In genomic region chr1:245277276-245277675, GRCh38 we compare ENCODE assay signal across 13 cellular contexts.
A peak's percentile ranks its signal among the peaks of the same experiment; 100 is the strongest.
DNase-seq lines count a peak whose midpoint lies in the region; ATAC-seq and TF ChIP-seq lines count a peak whose summit lies in the region.
"Had no signal": no experiment of that assay in that cellular context is flagged by ENCODE, and none has a peak within 500 bp of the region (broad histone marks: within the 10 kb centered on the region; RNA-seq: fewer than 3 reads in every experiment).

No MANE protein-coding gene starts in this region.

- H3K27ac ChIP-seq in SU-DHL-6 (ENCODE audit: low read depth, low read length) (no peak overlapping the region), left lung (no peak overlapping the region)
- H3K27ac ChIP-seq: left ventricle myocardium inferior, parathyroid adenoma had no signal

- no peaks in the 10 kb centered on the region for H3K9me2 ChIP-seq in SU-DHL-6 (replicated peaks; ENCODE audit: insufficient read depth, low read length)

- no peaks in the 10 kb centered on the region for H3K36me3 ChIP-seq in SU-DHL-6 (ENCODE audit: low read length)
- H3K36me3 ChIP-seq in left lung = no peaks in the 10 kb centered on the region
- H3K36me3 ChIP-seq: left ventricle myocardium inferior had no signal

- H3K4me3 ChIP-seq in HFF-Myc (replicated peaks; ENCODE audit: low read depth, low read length) (no peak overlapping the region), SU-DHL-6 (ENCODE audit: insufficient read depth, low read length, poor library complexity, severe bottlenecking) (no peak overlapping the region), left lung (no peak overlapping the region)
- H3K4me3 ChIP-seq: left ventricle myocardium inferior had no signal

- no peak overlapping the region for H3K9ac ChIP-seq in SU-DHL-6 (ENCODE audit: low read length)
- H3K9ac ChIP-seq: parathyroid adenoma had no signal

- DNase-seq in DMS153 (lab: John Stamatoyannopoulos, UW) = peak; percentile 34
- no peak for DNase-seq in HFF-Myc (ENCODE audit: extremely low read depth, low read depth)
- DNase-seq in left lung = no peak
- no peak for DNase-seq in G401 (ENCODE audit: low spot score)
- DNase-seq in activated naive CD4-positive, alpha-beta T cell treated with anti-CD3 and anti-CD28 coated beads, Interleukin-2, amount 50 U/mL, for 16 hours = no peak
- DNase-seq: cerebellar nuclear complex; DMS79; left ventricle myocardium inferior; stimulated activated CD4-positive, alpha-beta T cell treated with anti-CD3 and anti-CD28 coated beads, Interleukin-4, amount 100 ng/mL, for 24 hours had no signal

- ATAC-seq in left lung (peak; percentile 86), GM21423 (IDR thresholded peaks at IDR 0.05; ENCODE audit: unreplicated experiment) (no peak), HG03159 (IDR thresholded peaks at IDR 0.05; ENCODE audit: unreplicated experiment) (no peak)

- H3K4me2 ChIP-seq in SU-DHL-6 (ENCODE audit: low read depth, low read length, poor library complexity, severe bottlenecking) = no peak overlapping the region

- H4K20me1 ChIP-seq in SU-DHL-6 (ENCODE audit: low read depth, low read length) = no peaks in the 10 kb centered on the region

- no peaks in the 10 kb centered on the region for H3K4me1 ChIP-seq in left lung
- H3K4me1 ChIP-seq: left ventricle myocardium inferior, parathyroid adenoma had no signal

- H3K9me3 ChIP-seq in SU-DHL-6 (ENCODE audit: insufficient read depth, low read length) = no peaks in the 10 kb centered on the region
- no peaks in the 10 kb centered on the region for H3K9me3 ChIP-seq in left lung

- in situ Hi-C loops in G401 (cut with HindIII; ENCODE audit: low sequenced_read_pairs) = no loop called here

- TF ChIP-seq CTCF in HFF-Myc (IDR thresholded peaks at IDR 0.05; ENCODE audit: low read depth, low read length, missing control alignments) = peak; percentile 29
- peak; percentile 14 for TF ChIP-seq CTCF in SU-DHL-6 (IDR thresholded peaks at IDR 0.05; ENCODE audit: insufficient read depth, low read length, poor library complexity, severe bottlenecking)
- TF ChIP-seq CTCF in left lung (IDR thresholded peaks at IDR 0.05) = peak in 1 of 2 donors; percentile 14

- H2AFZ ChIP-seq in SU-DHL-6 (ENCODE audit: low read depth, low read length, severe bottlenecking) = no peak overlapping the region
- H2AFZ ChIP-seq: parathyroid adenoma had no signal

- H3K79me2 ChIP-seq in SU-DHL-6 (ENCODE audit: insufficient read depth, low read length) = no peaks in the 10 kb centered on the region
- H3K79me2 ChIP-seq: parathyroid adenoma had no signal

- H3K27me3 ChIP-seq in SU-DHL-6 (ENCODE audit: low read length) (no peaks in the 10 kb centered on the region), left lung (no peaks in the 10 kb centered on the region)

- intact Hi-C loops in left lung (cut with DNase I) = no loop called here

- no peaks in the 10 kb centered on the region for H3F3A ChIP-seq in SU-DHL-6 (ENCODE audit: insufficient read depth)
